Comparison of ENCODE assay signal across 8 cellular contexts in the genomic region with DNA sequence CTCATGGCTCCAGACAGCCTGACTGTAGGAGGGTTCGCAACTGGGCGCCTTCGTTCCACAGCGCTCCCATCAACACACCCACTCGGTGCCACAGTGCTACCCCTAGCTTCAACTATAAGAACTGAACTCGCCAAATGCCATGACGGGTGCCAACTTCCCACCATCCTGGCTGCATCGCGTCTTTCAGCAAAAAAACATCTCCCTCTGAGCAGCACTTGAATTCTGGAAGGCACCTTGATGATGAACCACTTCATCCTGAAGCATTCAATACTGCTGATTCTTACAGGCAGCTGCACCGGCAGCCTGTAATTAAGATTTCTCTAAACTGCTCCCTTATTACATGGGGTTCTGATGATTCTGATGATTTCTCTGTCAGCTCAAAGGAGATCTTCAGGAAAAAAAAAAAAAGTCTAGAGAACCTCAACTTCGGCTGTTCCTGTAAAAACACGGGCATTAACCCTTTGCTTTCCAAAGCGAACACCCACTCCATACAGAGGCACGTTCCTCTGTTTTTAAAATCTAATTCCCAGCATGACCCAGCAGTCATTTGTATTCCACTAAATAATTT. TPM values are rescaled to one million over a fixed set of nuclear protein-coding genes. Genes with fewer than 3 reads are reported as not detected.
A peak's percentile ranks its signal among the peaks of the same experiment; 100 is the strongest.
DNase-seq lines count a peak whose midpoint lies in the region; ATAC-seq and TF ChIP-seq lines count a peak whose summit lies in the region.

No MANE protein-coding gene starts in this region.

- peak overlapping the region; percentile 97 for H3K4me3 ChIP-seq in OCI-LY3 (ENCODE audit: low read length)
- H3K4me3 ChIP-seq in neural progenitor cell, result peak overlapping the region; percentile 97
- peak overlapping the region; percentile 84 for H3K4me3 ChIP-seq in upper lobe of right lung

- H3K9me3 Mint-ChIP-seq in activated naive CD4-positive, alpha-beta T cell treated with anti-CD3 and anti-CD28 coated beads, Interleukin-2, amount 10 ng/mL, durations not matched to agents 7 days and 5 days, result no peaks in the 10 kb centered on the region
- H3K9me3 Mint-ChIP-seq in neural progenitor cell, result no peaks in the 10 kb centered on the region

- H2AFZ ChIP-seq in OCI-LY3 (ENCODE audit: low read depth, low read length), result no peak overlapping the region
- H2AFZ ChIP-seq in neural progenitor cell (replicated peaks), result no peak overlapping the region

- H3K27ac ChIP-seq in OCI-LY3 (ENCODE audit: low read length) (no peak overlapping the region), neural progenitor cell (no peak overlapping the region), upper lobe of right lung (peak overlapping the region; percentile 72)

- peaks cover 1% of the 10 kb centered on the region for H3K36me3 Mint-ChIP-seq in activated naive CD4-positive, alpha-beta T cell treated with anti-CD3 and anti-CD28 coated beads, Interleukin-2, amount 10 ng/mL, durations not matched to agents 7 days and 5 days
- H3K36me3 Mint-ChIP-seq in neural progenitor cell, result no peaks in the 10 kb centered on the region

- peaks cover 20% of the 10 kb centered on the region for H3K4me1 Mint-ChIP-seq in activated naive CD4-positive, alpha-beta T cell treated with anti-CD3 and anti-CD28 coated beads, Interleukin-2, amount 10 ng/mL, durations not matched to agents 7 days and 5 days
- H3K4me1 Mint-ChIP-seq in neural progenitor cell, result peaks cover 19% of the 10 kb centered on the region

- H4K20me1 ChIP-seq in OCI-LY3 (ENCODE audit: insufficient read depth, low read length), result no peaks in the 10 kb centered on the region
- peaks cover 29% of the 10 kb centered on the region for H4K20me1 ChIP-seq in neural progenitor cell (ENCODE audit: low read depth)

- intact Hi-C loops in upper lobe of right lung (cut with DNase I), result no loop called here

- ATAC-seq in GM18511 (IDR thresholded peaks at IDR 0.05; ENCODE audit: unreplicated experiment) (peak; percentile 54), upper lobe of right lung (peak; percentile 65), GM21390 (IDR thresholded peaks at IDR 0.05; ENCODE audit: unreplicated experiment) (no peak)

- H3K4me2 ChIP-seq in OCI-LY3 (ENCODE audit: low read length) (peak overlapping the region; percentile 98), neural progenitor cell (peak overlapping the region; percentile 97)

- H3K36me3 ChIP-seq in OCI-LY3 (replicated peaks; ENCODE audit: low read depth, low read length), result no peaks in the 10 kb centered on the region
- H3K36me3 ChIP-seq in neural progenitor cell, result no peaks in the 10 kb centered on the region
- H3K36me3 ChIP-seq in upper lobe of right lung, result no peaks in the 10 kb centered on the region

- H3K27me3 Mint-ChIP-seq in activated naive CD4-positive, alpha-beta T cell treated with anti-CD3 and anti-CD28 coated beads, Interleukin-2, amount 10 ng/mL, durations not matched to agents 7 days and 5 days, result peaks cover 67% of the 10 kb centered on the region
- H3K27me3 Mint-ChIP-seq in neural progenitor cell (ENCODE audit: insufficient read depth, low read depth), result peaks cover 4% of the 10 kb centered on the region

- no peak overlapping the region for H3K27ac Mint-ChIP-seq in activated naive CD4-positive, alpha-beta T cell treated with anti-CD3 and anti-CD28 coated beads, Interleukin-2, amount 10 ng/mL, durations not matched to agents 7 days and 5 days
- no peak overlapping the region for H3K27ac Mint-ChIP-seq in neural progenitor cell

- peaks cover 8% of the 10 kb centered on the region for H3F3A ChIP-seq in neural progenitor cell (ENCODE audit: low read depth)

- TF ChIP-seq CTCF in OCI-LY3 (IDR thresholded peaks at IDR 0.05; ENCODE audit: low read depth, low read length) (0 out of 2 replicates have a peak, but pooled peaks have one; percentile 4), neural progenitor cell (IDR thresholded peaks at IDR 0.05) (no peak), upper lobe of right lung (IDR thresholded peaks at IDR 0.05) (peak; percentile 42)

- H3K4me1 ChIP-seq in OCI-LY3 (ENCODE audit: low read length) (peaks cover 9% of the 10 kb centered on the region), neural progenitor cell (peaks cover 10% of the 10 kb centered on the region), upper lobe of right lung (peaks cover 22% of the 10 kb centered on the region)

- no peaks in the 10 kb centered on the region for H3K79me2 ChIP-seq in OCI-LY3 (ENCODE audit: low read length)
- H3K79me2 ChIP-seq in neural progenitor cell (ENCODE audit: low read depth), result peaks cover 48% of the 10 kb centered on the region

- H3K4me3 Mint-ChIP-seq in activated naive CD4-positive, alpha-beta T cell treated with anti-CD3 and anti-CD28 coated beads, Interleukin-2, amount 10 ng/mL, durations not matched to agents 7 days and 5 days, result peak overlapping the region; percentile 77
- peak overlapping the region; percentile 97 for H3K4me3 Mint-ChIP-seq in neural progenitor cell

- DNase-seq in AG08395 (ENCODE audit: low spot score), result peak; percentile 71
- peak; percentile 36 for DNase-seq in activated naive CD4-positive, alpha-beta T cell treated with anti-CD3 and anti-CD28 coated beads, Interleukin-2, amount 10 ng/mL, durations not matched to agents 7 days and 5 days
- peak; percentile 38 for DNase-seq in germinal center (ENCODE audit: low spot score)
- DNase-seq in neural progenitor cell (ENCODE audit: low spot score), result peak; percentile 51
- no peak for DNase-seq in upper lobe of right lung

- H3K9me3 ChIP-seq in OCI-LY3 (ENCODE audit: insufficient read depth, low read length) (no peaks in the 10 kb centered on the region), neural progenitor cell (ENCODE audit: low read depth) (no peaks in the 10 kb centered on the region), upper lobe of right lung (no peaks in the 10 kb centered on the region)

- H3K9ac ChIP-seq in OCI-LY3 (ENCODE audit: low read length), result peak overlapping the region; percentile 33; the same call in 1 of the 2 replicates
- H3K9ac ChIP-seq in neural progenitor cell, result peak overlapping the region; percentile 69

- H3K27me3 ChIP-seq in OCI-LY3 (ENCODE audit: low read depth, low read length), result peaks cover 17% of the 10 kb centered on the region
- H3K27me3 ChIP-seq in neural progenitor cell, result peaks cover 27% of the 10 kb centered on the region
- H3K27me3 ChIP-seq in upper lobe of right lung, result no peaks in the 10 kb centered on the region

- CTCF ChIA-PET in activated naive CD4-positive, alpha-beta T cell treated with anti-CD3 and anti-CD28 coated beads, Interleukin-2, amount 10 ng/mL, durations not matched to agents 7 days and 5 days (lab: Charles Lee), result no interaction called here

RNA-seq across cellular contexts. Expression of a gene that starts 1.2 kb away (rescaled TPM):
- total RNA-seq in neural progenitor cell (ENCODE audit: low replicate concordance), result 10.9 and 16.5 TPM in 2 replicates
- total RNA-seq in upper lobe of right lung, result 27.5 TPM
